1 cellular context compared by ENCODE assay signal in genomic region chr9:16985559-16986348, GRCh38.
TF ChIP-seq lines count a peak whose summit lies in the region.

No MANE protein-coding gene starts in this region.

TF ChIP-seq in A549, 52 proteins besides CTCF, POLR2A, EP300 and RAD21:
- TF ChIP-seq REST (IDR thresholded peaks at IDR 0.05) (no peak), PBX3 (IDR thresholded peaks at IDR 0.05) (no peak), ESRRA (IDR thresholded peaks at IDR 0.05; ENCODE audit: borderline replicate concordance, low read length) (no peak), RNF2 (IDR thresholded peaks at IDR 0.05; ENCODE audit: borderline replicate concordance, low read depth) (no peak), MAFK (IDR thresholded peaks at IDR 0.05; ENCODE audit: partially characterized antibody) (peak; percentile 5)
